39 cellular contexts compared by ENCODE assay signal in the genomic region with DNA sequence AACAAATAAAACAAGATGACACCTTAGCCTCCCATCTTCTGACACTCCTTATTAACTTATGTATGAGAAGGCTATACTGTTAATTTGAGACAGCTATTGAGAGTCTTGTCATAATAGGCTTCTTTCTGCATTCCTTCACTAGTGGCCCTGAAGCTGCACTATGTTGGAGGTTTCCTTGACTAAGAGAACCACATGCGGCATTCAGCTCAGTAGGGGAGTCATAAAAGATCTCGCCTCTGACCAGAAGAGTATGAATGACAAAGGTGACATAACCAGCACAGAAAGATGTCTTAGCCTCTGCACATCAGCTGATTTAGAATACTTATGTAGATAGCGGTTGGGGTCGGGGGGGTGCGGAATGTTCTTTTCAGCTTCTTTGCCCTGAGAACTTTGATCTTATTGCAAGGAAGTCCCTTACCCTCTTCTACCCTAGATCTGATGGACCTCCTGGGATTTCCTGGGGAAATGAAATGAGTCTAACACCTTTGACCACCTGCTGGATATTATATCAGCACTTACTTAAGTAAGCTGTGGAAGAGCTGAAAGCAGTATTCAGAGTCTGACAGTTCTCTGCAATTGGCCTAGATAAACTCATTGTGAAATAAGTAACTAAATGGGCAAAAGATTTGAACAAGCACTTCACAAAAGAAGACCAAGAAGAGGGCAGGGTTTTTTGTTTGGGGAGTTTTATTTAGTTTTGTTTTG.
"Had no signal": no experiment of that assay in that cellular context is flagged by ENCODE, and none has a peak within 500 bp of the region (broad histone marks: within the 10 kb centered on the region; RNA-seq: fewer than 3 reads in every experiment).

No MANE protein-coding gene starts in this region.

- H3K9me3 ChIP-seq: adrenal gland, ascending aorta, body of pancreas, breast epithelium had no signal

- H3K4me3 ChIP-seq: adrenal gland, ascending aorta, body of pancreas, breast epithelium, cardiac muscle cell had no signal

- ATAC-seq: activated naive CD4-positive, alpha-beta T cell treated with anti-CD3 and anti-CD28 coated beads, Interleukin-2, amount 50 U/mL, for 72 hours; activated naive CD8-positive, alpha-beta T cell treated with anti-CD3 and anti-CD28 coated beads, Interleukin-2, amount 50 U/mL, for 24 hours; activated T-cell treated with anti-CD3 and anti-CD28 coated beads, Interleukin-2, amount 50 U/mL, for 4 hours; activated T-helper 17 cell treated with anti-CD3 and anti-CD28 coated beads, Interleukin-2, amount 50 U/mL, for 72 hours; body of pancreas had no signal

- H3K27me3 ChIP-seq: adrenal gland, ascending aorta, body of pancreas, brain microvascular endothelial cell, breast epithelium, cardiac muscle cell had no signal

- H3K4me1 ChIP-seq: adrenal gland, ascending aorta, body of pancreas, breast epithelium had no signal

- DNase-seq: activated effector memory CD4-positive, alpha-beta T cell treated with anti-CD3 and anti-CD28 coated beads, Interleukin-2, amount 50 U/mL, for 16 hours; activated effector memory CD4-positive, alpha-beta T cell treated with Interleukin-2 at 50 U/mL for 16 hours; activated gamma-delta T cell; activated gamma-delta T cell treated with Interleukin-2 at 50 U/mL for 16 hours; activated naive CD4-positive, alpha-beta T cell; activated naive CD4-positive, alpha-beta T cell treated with anti-CD3 and anti-CD28 coated beads for 36 hours; activated naive CD4-positive, alpha-beta T cell treated with anti-CD3 and anti-CD28 coated beads, Interleukin-2, amount 10 ng/mL, durations not matched to agents 7 days and 5 days; activated naive CD4-positive, alpha-beta T cell treated with anti-CD3 and anti-CD28 coated beads, Interleukin-2, amount 50 U/mL, for 16 hours; activated naive CD4-positive, alpha-beta T cell treated with Interleukin-2 at 50 U/mL for 16 hours; activated naive CD8-positive, alpha-beta T cell treated with anti-CD3 and anti-CD28 coated beads for 36 hours; activated naive CD8-positive, alpha-beta T cell treated with anti-CD3 and anti-CD28 coated beads, Interleukin-2, amount 10 ng/mL, durations not matched to agents 7 days and 5 days; activated naive CD8-positive, alpha-beta T cell treated with anti-CD3 and anti-CD28 coated beads, Interleukin-2, amount 50 U/mL, for 24 hours; activated T-cell treated with anti-CD3 and anti-CD28 coated beads for 4 hours; activated T-cell treated with anti-CD3 and anti-CD28 coated beads, Interleukin-2, amount 50 U/mL, for 1 hour; activated T-cell treated with anti-CD3 and anti-CD28 coated beads, Interleukin-2, amount 50 U/mL, for 24 hours; activated T-cell treated with anti-CD3 and anti-CD28 coated beads, Interleukin-2, amount 50 U/mL, for 4 hours; activated T-cell treated with anti-CD3 and anti-CD28 coated beads, Interleukin-2, amount 50 U/mL, for 48 hours; activated T-cell treated with anti-CD3 and anti-CD28 coated beads, Interleukin-2, amount 50 U/mL, for 72 hours; adrenal gland; amniotic stem cell; amygdala; anterior cingulate cortex; aorta; body of pancreas; brain microvascular endothelial cell; caudate nucleus; central memory CD4-positive, alpha-beta T cell; cerebellar nuclear complex had no signal

- H3K4me1 Mint-ChIP-seq: activated naive CD4-positive, alpha-beta T cell treated with anti-CD3 and anti-CD28 coated beads, Interleukin-2, amount 10 ng/mL, durations not matched to agents 7 days and 5 days; activated naive CD4-positive, alpha-beta T cell treated with anti-CD3 and anti-CD28 coated beads, Interleukin-2, amount 50 U/mL, for 24 hours; activated naive CD8-positive, alpha-beta T cell treated with anti-CD3 and anti-CD28 coated beads for 36 hours; activated naive CD8-positive, alpha-beta T cell treated with anti-CD3 and anti-CD28 coated beads, Interleukin-2, amount 10 ng/mL, durations not matched to agents 7 days and 5 days; activated naive CD8-positive, alpha-beta T cell treated with anti-CD3 and anti-CD28 coated beads, Interleukin-2, amount 50 U/mL, for 24 hours; activated T-helper 17 cell treated with anti-CD3 and anti-CD28 coated beads, Interleukin-2, amount 50 U/mL, for 72 hours; central memory CD8-positive, alpha-beta T cell had no signal

- H3K27ac ChIP-seq: adrenal gland, ascending aorta, body of pancreas, brain microvascular endothelial cell, breast epithelium, cardiac muscle cell had no signal

- H3K27me3 Mint-ChIP-seq: activated naive CD4-positive, alpha-beta T cell treated with anti-CD3 and anti-CD28 coated beads, Interleukin-2, amount 10 ng/mL, durations not matched to agents 7 days and 5 days; activated naive CD4-positive, alpha-beta T cell treated with anti-CD3 and anti-CD28 coated beads, Interleukin-2, amount 50 U/mL, for 24 hours; activated naive CD8-positive, alpha-beta T cell; activated naive CD8-positive, alpha-beta T cell treated with anti-CD3 and anti-CD28 coated beads for 36 hours; activated naive CD8-positive, alpha-beta T cell treated with anti-CD3 and anti-CD28 coated beads, Interleukin-2, amount 10 ng/mL, durations not matched to agents 7 days and 5 days; activated naive CD8-positive, alpha-beta T cell treated with anti-CD3 and anti-CD28 coated beads, Interleukin-2, amount 50 U/mL, for 24 hours; activated T-cell treated with anti-CD3 and anti-CD28 coated beads, Interleukin-2, amount 50 U/mL, for 24 hours; activated T-helper 17 cell treated with anti-CD3 and anti-CD28 coated beads, Interleukin-2, amount 50 U/mL, for 72 hours; brain; central memory CD8-positive, alpha-beta T cell had no signal

- H3K36me3 Mint-ChIP-seq: activated naive CD4-positive, alpha-beta T cell treated with anti-CD3 and anti-CD28 coated beads, Interleukin-2, amount 50 U/mL, for 72 hours had no signal

- H3K36me3 ChIP-seq: brain microvascular endothelial cell, breast epithelium, cardiac muscle cell had no signal

- H3K9me3 Mint-ChIP-seq: activated naive CD4-positive, alpha-beta T cell treated with anti-CD3 and anti-CD28 coated beads for 36 hours; activated naive CD4-positive, alpha-beta T cell treated with anti-CD3 and anti-CD28 coated beads, Interleukin-2, amount 10 ng/mL, durations not matched to agents 7 days and 5 days; activated naive CD4-positive, alpha-beta T cell treated with anti-CD3 and anti-CD28 coated beads, Interleukin-2, amount 50 U/mL, for 24 hours; activated naive CD4-positive, alpha-beta T cell treated with anti-CD3 and anti-CD28 coated beads, Interleukin-2, amount 50 U/mL, for 72 hours; activated naive CD8-positive, alpha-beta T cell treated with anti-CD3 and anti-CD28 coated beads for 36 hours; activated naive CD8-positive, alpha-beta T cell treated with anti-CD3 and anti-CD28 coated beads, Interleukin-2, amount 10 ng/mL, durations not matched to agents 7 days and 5 days; activated naive CD8-positive, alpha-beta T cell treated with anti-CD3 and anti-CD28 coated beads, Interleukin-2, amount 50 U/mL, for 24 hours; activated T-cell treated with anti-CD3 and anti-CD28 coated beads, Interleukin-2, amount 50 U/mL, for 24 hours; activated T-cell treated with anti-CD3 and anti-CD28 coated beads, Interleukin-2, amount 50 U/mL, for 4 hours; activated T-cell treated with anti-CD3 and anti-CD28 coated beads, Interleukin-2, amount 50 U/mL, for 72 hours; activated T-helper 1 cell treated with anti-CD3 and anti-CD28 coated beads, Interleukin-12 subunit alpha, Interleukin-12 subunit beta, Interleukin-2, Interleukin-4 antibody, amounts not matched to agents 30 ng/mL and 10 ng/mL and 1 ng/mL, durations not matched to agents 14 hours and 24 hours and 36 hours; activated T-helper 17 cell treated with anti-CD3 and anti-CD28 coated beads, Interleukin-2, amount 50 U/mL, for 72 hours; activated T-helper 2 cell treated with anti-CD3 and anti-CD28 coated beads, Interferon-gamma antibody, Interleukin-2, Interleukin-4, amounts not matched to agents 10 μg/mL and 5 μg/mL and 100 μg/mL, durations not matched to agents 14 hours and 24 hours and 36 hours; brain; central memory CD8-positive, alpha-beta T cell had no signal

- H3K4me3 Mint-ChIP-seq: activated naive CD4-positive, alpha-beta T cell treated with anti-CD3 and anti-CD28 coated beads for 36 hours; activated naive CD4-positive, alpha-beta T cell treated with anti-CD3 and anti-CD28 coated beads, Interleukin-2, amount 10 ng/mL, durations not matched to agents 7 days and 5 days; activated naive CD4-positive, alpha-beta T cell treated with anti-CD3 and anti-CD28 coated beads, Interleukin-2, amount 50 U/mL, for 24 hours; activated naive CD8-positive, alpha-beta T cell; activated naive CD8-positive, alpha-beta T cell treated with anti-CD3 and anti-CD28 coated beads for 36 hours; activated naive CD8-positive, alpha-beta T cell treated with anti-CD3 and anti-CD28 coated beads, Interleukin-2, amount 10 ng/mL, durations not matched to agents 7 days and 5 days; activated naive CD8-positive, alpha-beta T cell treated with anti-CD3 and anti-CD28 coated beads, Interleukin-2, amount 50 U/mL, for 24 hours; activated T-cell treated with anti-CD3 and anti-CD28 coated beads, Interleukin-2, amount 50 U/mL, for 24 hours; activated T-cell treated with anti-CD3 and anti-CD28 coated beads, Interleukin-2, amount 50 U/mL, for 4 hours; activated T-cell treated with anti-CD3 and anti-CD28 coated beads, Interleukin-2, amount 50 U/mL, for 72 hours; activated T-helper 1 cell treated with anti-CD3 and anti-CD28 coated beads, Interleukin-12 subunit alpha, Interleukin-12 subunit beta, Interleukin-2, Interleukin-4 antibody, amounts not matched to agents 30 ng/mL and 10 ng/mL and 1 ng/mL, durations not matched to agents 14 hours and 24 hours and 36 hours; activated T-helper 17 cell treated with anti-CD3 and anti-CD28 coated beads, Interleukin-2, amount 50 U/mL, for 72 hours; brain; central memory CD8-positive, alpha-beta T cell had no signal

- H3K27ac Mint-ChIP-seq: activated naive CD4-positive, alpha-beta T cell treated with anti-CD3 and anti-CD28 coated beads for 36 hours; activated naive CD4-positive, alpha-beta T cell treated with anti-CD3 and anti-CD28 coated beads, Interleukin-2, amount 10 ng/mL, durations not matched to agents 7 days and 5 days; activated naive CD4-positive, alpha-beta T cell treated with anti-CD3 and anti-CD28 coated beads, Interleukin-2, amount 50 U/mL, for 24 hours; activated naive CD8-positive, alpha-beta T cell; activated naive CD8-positive, alpha-beta T cell treated with anti-CD3 and anti-CD28 coated beads for 36 hours; activated naive CD8-positive, alpha-beta T cell treated with anti-CD3 and anti-CD28 coated beads, Interleukin-2, amount 10 ng/mL, durations not matched to agents 7 days and 5 days; activated naive CD8-positive, alpha-beta T cell treated with anti-CD3 and anti-CD28 coated beads, Interleukin-2, amount 50 U/mL, for 24 hours; activated T-cell treated with anti-CD3 and anti-CD28 coated beads, Interleukin-2, amount 50 U/mL, for 24 hours; activated T-cell treated with anti-CD3 and anti-CD28 coated beads, Interleukin-2, amount 50 U/mL, for 72 hours; activated T-helper 1 cell treated with anti-CD3 and anti-CD28 coated beads, Interleukin-12 subunit alpha, Interleukin-12 subunit beta, Interleukin-2, Interleukin-4 antibody, amounts not matched to agents 30 ng/mL and 10 ng/mL and 1 ng/mL, durations not matched to agents 14 hours and 24 hours and 36 hours; activated T-helper 17 cell treated with anti-CD3 and anti-CD28 coated beads, Interleukin-2, amount 50 U/mL, for 72 hours; activated T-helper 2 cell treated with anti-CD3 and anti-CD28 coated beads, Interferon-gamma antibody, Interleukin-2, Interleukin-4, amounts not matched to agents 10 μg/mL and 5 μg/mL and 100 μg/mL, durations not matched to agents 14 hours and 24 hours and 36 hours; brain had no signal
